In the genomic region with DNA sequence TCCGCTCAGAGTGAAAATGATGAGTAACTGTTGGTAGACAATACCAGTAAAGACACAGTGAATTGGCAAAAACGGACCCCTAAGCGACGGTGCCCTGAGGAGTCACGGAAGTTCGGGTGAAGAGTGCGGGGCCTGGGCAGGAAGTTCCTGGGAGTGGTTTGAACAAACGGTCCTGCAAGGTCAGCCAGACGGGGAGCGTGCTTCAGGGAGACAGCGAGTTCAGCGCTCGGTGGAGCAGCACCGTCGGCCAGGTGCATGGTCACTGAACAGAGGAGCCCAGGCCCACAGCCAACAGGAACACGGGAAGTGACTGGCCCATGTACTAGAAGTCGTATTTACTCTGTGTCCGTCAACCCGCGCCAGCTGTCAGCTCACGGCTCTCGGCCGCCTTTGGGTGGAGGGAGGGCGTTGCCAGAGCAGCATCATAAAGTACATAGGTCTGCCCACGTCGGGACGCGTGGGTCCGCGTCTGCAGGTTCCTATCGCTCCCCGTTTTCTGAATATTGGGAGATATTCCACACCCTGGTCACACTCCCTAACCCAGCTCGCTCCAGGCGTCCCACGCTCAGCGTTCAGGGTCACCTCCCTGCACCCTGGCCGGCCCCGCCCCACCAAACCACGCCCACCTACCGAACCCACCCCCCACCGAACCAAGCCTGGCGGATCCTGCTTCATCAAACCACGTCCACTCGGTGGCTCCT, we compare ENCODE assay signal across 8 cellular contexts.
DNase-seq lines count a peak whose midpoint lies in the region; ATAC-seq and TF ChIP-seq lines count a peak whose summit lies in the region.

No MANE protein-coding gene starts in this region.

- TF ChIP-seq CTCF in esophagus muscularis mucosa (IDR thresholded peaks at IDR 0.05) (no peak), prostate gland (IDR thresholded peaks at IDR 0.05) (no peak)

- H3K27me3 ChIP-seq in esophagus muscularis mucosa = no peaks in the 10 kb centered on the region
- H3K27me3 ChIP-seq in prostate gland (replicated peaks; ENCODE audit: insufficient read depth) = no peaks in the 10 kb centered on the region

- peaks cover 17% of the 10 kb centered on the region for H3K27me3 Mint-ChIP-seq in activated CD4-positive, alpha-beta T cell treated with anti-CD3 and anti-CD28 coated beads, Interleukin-2, amount 10 ng/mL, durations not matched to agents 7 days and 5 days

- no peak for ATAC-seq in GM19328 (IDR thresholded peaks at IDR 0.05; ENCODE audit: unreplicated experiment)

- 17% methylated on average over 37 of the region's 44 CpGs for WGBS in esophagus muscularis mucosa
- 4% methylated on average over 42 of the region's 44 CpGs for WGBS in prostate gland

- TF ChIP-seq POLR2A in esophagus muscularis mucosa (IDR thresholded peaks at IDR 0.05; ENCODE audit: low read depth) (no peak), prostate gland (IDR thresholded peaks at IDR 0.05) (no peak)

- H3K4me3 ChIP-seq in esophagus muscularis mucosa = peak overlapping the region; percentile 32 to 55 (median 48)
- peak overlapping the region; percentile 2 to 28 for H3K4me3 ChIP-seq in prostate gland

- intact Hi-C loops in esophagus muscularis mucosa (cut with DNase I) (no loop called here), prostate gland (cut with DNase I) (no loop called here)

- H3K27ac ChIP-seq in esophagus muscularis mucosa (replicated peaks in 1 of 4) (no peak overlapping the region), prostate gland (peak overlapping the region in 1 of 2 donors; percentile 31)

- H3K9me3 ChIP-seq in esophagus muscularis mucosa (no peaks in the 10 kb centered on the region), prostate gland (no peaks in the 10 kb centered on the region)

- H3K4me1 ChIP-seq in esophagus muscularis mucosa (peaks cover 0 to 14% (median 11%) of the 10 kb centered on the region in 4 donors), prostate gland (replicated peaks) (peaks cover 8% of the 10 kb centered on the region)

- peak overlapping the region; percentile 74 for H3K4me3 Mint-ChIP-seq in activated CD4-positive, alpha-beta T cell treated with anti-CD3 and anti-CD28 coated beads, Interleukin-2, amount 10 ng/mL, durations not matched to agents 7 days and 5 days

- peak overlapping the region; percentile 82 for H3K27ac Mint-ChIP-seq in activated CD4-positive, alpha-beta T cell treated with anti-CD3 and anti-CD28 coated beads, Interleukin-2, amount 10 ng/mL, durations not matched to agents 7 days and 5 days

- no peak for TF ChIP-seq EP300 in esophagus muscularis mucosa (IDR thresholded peaks at IDR 0.05)

- no peaks in the 10 kb centered on the region for H3K36me3 ChIP-seq in esophagus muscularis mucosa
- H3K36me3 ChIP-seq in prostate gland = no peaks in the 10 kb centered on the region

- CTCF ChIA-PET in activated CD4-positive, alpha-beta T cell treated with anti-CD3 and anti-CD28 coated beads, Interleukin-2, amount 10 ng/mL, durations not matched to agents 7 days and 5 days (lab: Charles Lee) = interaction anchor here (0.7 kb wide), 1 partner anchor 66 kb away, joined by 3 read pairs; no protein-coding TSS in a partner anchor

- POLR2A ChIA-PET in activated CD4-positive, alpha-beta T cell treated with anti-CD3 and anti-CD28 coated beads, Interleukin-2, amount 10 ng/mL, durations not matched to agents 7 days and 5 days (lab: Charles Lee) = no interaction called here

- peaks cover 42% of the 10 kb centered on the region for H3K4me1 Mint-ChIP-seq in activated CD4-positive, alpha-beta T cell treated with anti-CD3 and anti-CD28 coated beads, Interleukin-2, amount 10 ng/mL, durations not matched to agents 7 days and 5 days

- H3K36me3 Mint-ChIP-seq in activated CD4-positive, alpha-beta T cell treated with anti-CD3 and anti-CD28 coated beads, Interleukin-2, amount 10 ng/mL, durations not matched to agents 7 days and 5 days (ENCODE audit: low read depth) = no peaks in the 10 kb centered on the region

- DNase-seq in NCI-H2081 (lab: John Stamatoyannopoulos, UW) (peak; percentile 35 to 72), NCI-H2081 treated with DMSO at 0.1 percent for 48 hours (lab: John Stamatoyannopoulos, UW) (no peak), M059J (ENCODE audit: low read depth) (peak; percentile 4), esophagus muscularis mucosa (ENCODE audit: extremely low spot score) (peak; percentile 91), prostate gland (ENCODE audit: low spot score) (peak; percentile 85), cortex of kidney (lab: John Stamatoyannopoulos, UW) (no peak)
- DNase-seq in activated CD4-positive, alpha-beta T cell treated with anti-CD3 and anti-CD28 coated beads, Interleukin-2, amount 10 ng/mL, durations not matched to agents 7 days and 5 days = peak; percentile 63

- no peaks in the 10 kb centered on the region for H3K9me3 Mint-ChIP-seq in activated CD4-positive, alpha-beta T cell treated with anti-CD3 and anti-CD28 coated beads, Interleukin-2, amount 10 ng/mL, durations not matched to agents 7 days and 5 days

Comparison
In these comparisons a context has a peak if more than half of its experiments do, and no peak if none do; other contexts are left out.
1. DNase-seq: peak in NCI-H2081 (2 of 2), M059J (single experiment), activated CD4-positive, alpha-beta T cell treated with anti-CD3 and anti-CD28 coated beads, Interleukin-2, amount 10 ng/mL, durations not matched to agents 7 days and 5 days (single experiment), esophagus muscularis mucosa (single experiment) and prostate gland (single experiment); none in NCI-H2081 treated with DMSO at 0.1 percent for 48 hours (single experiment) and cortex of kidney (single experiment).